ENCODE assay signal across 16 cellular contexts in genomic region chr9:12880406-12881016, GRCh38.
DNase-seq lines count a peak whose midpoint lies in the region; ATAC-seq, FAIRE-seq and TF ChIP-seq lines count a peak whose summit lies in the region.
"Had no signal": no experiment of that assay in that cellular context is flagged by ENCODE, and none has a peak within 500 bp of the region (broad histone marks: within the 10 kb centered on the region; RNA-seq: fewer than 3 reads in every experiment).

No MANE protein-coding gene starts in this region.

- no peak overlapping the region for H3K18ac ChIP-seq in mesenchymal stem cell (ENCODE audit: low read depth in 1 of 2, low read length in 2 of 2)

- H3K4me3 ChIP-seq in mesenchymal stem cell (ENCODE audit: insufficient read depth in 1 of 2, low read depth in 1 of 2, low read length in 2 of 2): no peak overlapping the region
- H3K4me3 ChIP-seq: K562 had no signal

- H3K4me2 ChIP-seq in mesenchymal stem cell (ENCODE audit: low read length, poor library complexity, severe bottlenecking): no peak overlapping the region

- no peak for ATAC-seq in HG02852 (IDR thresholded peaks at IDR 0.05; ENCODE audit: unreplicated experiment)
- ATAC-seq: K562 had no signal

- FAIRE-seq in A204.1 (lab: Jason Lieb, UNC): peak; percentile 97
- peak; percentile 23 for FAIRE-seq in H54 (lab: Jason Lieb, UNC)
- FAIRE-seq: GM12891, K562 had no signal

- no peak overlapping the region for H2AK5ac ChIP-seq in mesenchymal stem cell (ENCODE audit: low read length, severe bottlenecking)

- H4K91ac ChIP-seq in mesenchymal stem cell (ENCODE audit: low read length): no peak overlapping the region

- H3K79me1 ChIP-seq in mesenchymal stem cell (replicated peaks; ENCODE audit: low read length, poor library complexity, severe bottlenecking): no peaks in the 10 kb centered on the region

- no peaks in the 10 kb centered on the region for H3K4me1 ChIP-seq in mesenchymal stem cell (ENCODE audit: control insufficient read depth, insufficient read depth, low read depth, low read length)

- H3K9me3 ChIP-seq in mesenchymal stem cell (ENCODE audit: control insufficient read depth, low read length): no peaks in the 10 kb centered on the region

- H3K36me3 ChIP-seq in mesenchymal stem cell (ENCODE audit: control insufficient read depth in 1 of 2, insufficient read depth in 2 of 2, low read depth in 1 of 2, low read length in 2 of 2): no peaks in the 10 kb centered on the region
- H3K36me3 ChIP-seq: WERI-Rb-1 had no signal

- no peak for DNase-seq in H54 (ENCODE audit: insufficient read length, low spot score)
- peak; percentile 54 for DNase-seq in amniotic epithelial cell (ENCODE audit: low read depth)
- peak; percentile 28 for DNase-seq in mesenchymal stem cell
- DNase-seq in NCI-H1092 treated with DMSO at 0.1 percent for 48 hours (lab: John Stamatoyannopoulos, UW): no peak
- DNase-seq in OCI-M2 (lab: John Stamatoyannopoulos, UW; ENCODE audit: unreplicated experiment): no peak
- DNase-seq in SIG-M5 treated with dmso at 0.1 percent for 504 hours (lab: John Stamatoyannopoulos, UW; ENCODE audit: unreplicated experiment): no peak
- DNase-seq: HFFc6; kidney; NCI-H2227 treated with DMSO at 0.1 percent for 48 hours; stimulated activated naive CD4-positive, alpha-beta T cell; SW 1271; WERI-Rb-1 had no signal

- H3K14ac ChIP-seq in mesenchymal stem cell (ENCODE audit: low read length in 2 of 2): no peak overlapping the region

- H3K27ac ChIP-seq in mesenchymal stem cell (ENCODE audit: low read length, poor library complexity, severe bottlenecking): no peak overlapping the region
- H3K27ac ChIP-seq: WERI-Rb-1 had no signal

- H2BK120ac ChIP-seq in mesenchymal stem cell (ENCODE audit: low read depth, low read length): no peak overlapping the region

- H2BK12ac ChIP-seq in mesenchymal stem cell (ENCODE audit: low read length in 2 of 2): no peak overlapping the region

- H2AFZ ChIP-seq in mesenchymal stem cell (ENCODE audit: low read depth, low read length): no peak overlapping the region

- TF ChIP-seq POLR2A in H54 (IDR thresholded peaks at IDR 0.05; ENCODE audit: low read depth, low read length): no peak

- 46% methylated on average over 2 of the region's 3 CpGs for WGBS in mesenchymal stem cell

- H4K8ac ChIP-seq in mesenchymal stem cell (ENCODE audit: low read length): no peak overlapping the region

- H3K9ac ChIP-seq in mesenchymal stem cell (ENCODE audit: low read length): peak overlapping the region; percentile 56

- no peak overlapping the region for H2BK15ac ChIP-seq in mesenchymal stem cell (ENCODE audit: low read depth, poor library complexity, severe bottlenecking)

- no peak overlapping the region for H3K23ac ChIP-seq in mesenchymal stem cell (ENCODE audit: low read length in 2 of 2)

- no peaks in the 10 kb centered on the region for H3K27me3 ChIP-seq in mesenchymal stem cell (ENCODE audit: control insufficient read depth in 1 of 2, insufficient read depth in 1 of 2, low read length in 2 of 2)

- H3K4ac ChIP-seq in mesenchymal stem cell (ENCODE audit: low read depth in 1 of 2, low read length in 2 of 2): no peak overlapping the region

- H2BK5ac ChIP-seq in mesenchymal stem cell (ENCODE audit: low read depth, low read length, poor library complexity, severe bottlenecking): no peak overlapping the region

Comparison
In these comparisons a context has a peak if more than half of its experiments do, and no peak if none do; other contexts are left out.
1. DNase-seq: peak in amniotic epithelial cell (single experiment) and mesenchymal stem cell (single experiment); none in H54 (single experiment), NCI-H1092 treated with DMSO at 0.1 percent for 48 hours (single experiment), OCI-M2 (single experiment) and SIG-M5 treated with dmso at 0.1 percent for 504 hours (single experiment).